ENCODE assay signal across 8 cellular contexts in genomic region chr22:39773976-39774539, GRCh38.
DNase-seq lines count a peak whose midpoint lies in the region; ATAC-seq and TF ChIP-seq lines count a peak whose summit lies in the region.

No MANE protein-coding gene starts in this region.

- peak; percentile 43 for DNase-seq in stimulated activated CD4-positive, alpha-beta T cell treated with anti-CD3 and anti-CD28 coated beads, Interleukin-15, amount 100 ng/mL, for 24 hours
- DNase-seq in cerebellar cortex (ENCODE audit: low spot score) (no peak), Right ventricle myocardium inferior (ENCODE audit: missing footprints) (no peak), NCI-H2171 (lab: John Stamatoyannopoulos, UW) (no peak), vagina (ENCODE audit: extremely low spot score in 2 of 2) (no peak)

- no peaks in the 10 kb centered on the region for H3K36me3 ChIP-seq in vagina

- no peaks in the 10 kb centered on the region for H3K27me3 ChIP-seq in vagina

- H3K27ac Mint-ChIP-seq in activated T-helper 17 cell treated with anti-CD3 and anti-CD28 coated beads, Interleukin-2, amount 50 U/mL, for 72 hours = peak overlapping the region; percentile 68

- TF ChIP-seq POLR2A in vagina (IDR thresholded peaks at IDR 0.05) = no peak

- H3K4me3 ChIP-seq in vagina = no peak overlapping the region

- ATAC-seq in GM18868 (IDR thresholded peaks at IDR 0.05; ENCODE audit: unreplicated experiment) (peak; percentile 72), HG03565 (IDR thresholded peaks at IDR 0.05; ENCODE audit: unreplicated experiment) (peak; percentile 80), Right ventricle myocardium inferior (no peak)
- ATAC-seq in activated T-helper 17 cell treated with anti-CD3 and anti-CD28 coated beads, Interleukin-2, amount 50 U/mL, for 72 hours (replicated peaks) = peak; percentile 96

- H3K36me3 Mint-ChIP-seq in activated T-helper 17 cell treated with anti-CD3 and anti-CD28 coated beads, Interleukin-2, amount 50 U/mL, for 72 hours (ENCODE audit: low read depth) = no peaks in the 10 kb centered on the region

- no peaks in the 10 kb centered on the region for H3K27me3 Mint-ChIP-seq in activated T-helper 17 cell treated with anti-CD3 and anti-CD28 coated beads, Interleukin-2, amount 50 U/mL, for 72 hours

- H3K27ac ChIP-seq in vagina = no peak overlapping the region

- peak overlapping the region; percentile 38 for H3K4me3 Mint-ChIP-seq in activated T-helper 17 cell treated with anti-CD3 and anti-CD28 coated beads, Interleukin-2, amount 50 U/mL, for 72 hours

- no peaks in the 10 kb centered on the region for H3K4me1 ChIP-seq in vagina

- TF ChIP-seq CTCF in vagina (IDR thresholded peaks at IDR 0.05) = no peak

- H3K9me3 Mint-ChIP-seq in activated T-helper 17 cell treated with anti-CD3 and anti-CD28 coated beads, Interleukin-2, amount 50 U/mL, for 72 hours = no peaks in the 10 kb centered on the region

- no peaks in the 10 kb centered on the region for H3K9me3 ChIP-seq in vagina

- H3K4me1 Mint-ChIP-seq in activated T-helper 17 cell treated with anti-CD3 and anti-CD28 coated beads, Interleukin-2, amount 50 U/mL, for 72 hours = peaks cover 16% of the 10 kb centered on the region

- intact Hi-C loops in Right ventricle myocardium inferior (cut with DNase I) (no loop called here), vagina (cut with DNase I) (no loop called here)
